In the genomic region with DNA sequence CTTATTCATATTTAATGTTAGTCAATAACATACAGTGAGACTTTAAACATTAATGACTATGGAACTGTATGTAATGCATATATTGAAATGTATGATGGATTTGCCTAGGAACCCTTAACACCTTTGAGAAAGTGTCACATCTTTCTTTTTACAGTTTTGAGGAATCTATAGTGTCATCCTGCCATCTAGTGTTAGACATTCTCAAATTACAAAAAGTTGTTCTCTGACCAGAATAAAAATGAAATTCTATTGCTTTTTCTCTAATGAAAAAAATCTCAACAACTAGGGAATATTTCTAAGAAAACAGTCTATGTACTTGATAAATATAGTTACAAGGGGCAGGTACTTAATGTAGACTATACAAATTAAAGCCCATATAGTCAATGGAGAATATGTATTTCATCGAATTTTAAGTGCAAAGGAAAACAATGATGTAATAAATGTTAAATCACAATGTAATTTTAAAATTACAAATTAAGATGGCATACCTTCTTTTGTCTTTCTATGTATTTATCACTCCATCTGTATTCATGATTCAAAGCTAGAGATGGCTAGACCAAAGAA, we compare ENCODE assay signal across 8 cellular contexts. TPM values are rescaled to one million over a fixed set of nuclear protein-coding genes. Genes with fewer than 3 reads are reported as not detected.
DNase-seq lines count a peak whose midpoint lies in the region; TF ChIP-seq lines count a peak whose summit lies in the region.

No MANE protein-coding gene starts in this region.

- no peaks in the 10 kb centered on the region for H3K36me3 ChIP-seq in esophagus muscularis mucosa
- H3K36me3 ChIP-seq in testis (ENCODE audit: low read depth, missing control alignments): no peaks in the 10 kb centered on the region

- no peak for TF ChIP-seq EP300 in esophagus muscularis mucosa (IDR thresholded peaks at IDR 0.05)

- H3K27me3 ChIP-seq in esophagus muscularis mucosa: no peaks in the 10 kb centered on the region
- no peaks in the 10 kb centered on the region for H3K27me3 ChIP-seq in testis

- peak; percentile 34 for DNase-seq in SIG-M5 treated with dmso at 0.1 percent for 504 hours (lab: John Stamatoyannopoulos, UW; ENCODE audit: unreplicated experiment)
- no peak for DNase-seq in SIG-M5 (lab: John Stamatoyannopoulos, UW)
- DNase-seq in NCI-H748 treated with DMSO at 0.1 percent for 48 hours (lab: John Stamatoyannopoulos, UW): peak; percentile 23
- DNase-seq in esophagus muscularis mucosa (ENCODE audit: extremely low spot score): no peak
- DNase-seq in testis: no peak
- no peak for DNase-seq in activated effector memory CD4-positive, alpha-beta T cell treated with Interleukin-2 at 50 U/mL for 16 hours
- DNase-seq in stimulated activated CD4-positive, alpha-beta T cell treated with anti-CD3 and anti-CD28 coated beads, Interleukin-4, amount 100 ng/mL, for 4 hours: no peak
- DNase-seq in stimulated activated CD4-positive, alpha-beta T cell treated with anti-CD3 and anti-CD28 coated beads, Interleukin-15, amount 100 ng/mL, for 24 hours: no peak

- 87% methylated on average over 1 of the region's 1 CpG for WGBS in esophagus muscularis mucosa
- 93% methylated on average over 1 of the region's 1 CpG for WGBS in testis, 2 donors

- intact Hi-C loops in esophagus muscularis mucosa (cut with DNase I): loop anchor here (5.0 kb wide), 1 partner anchor 591 kb away; no protein-coding TSS in a partner anchor
- intact Hi-C loops in testis (cut with DNase I; ENCODE audit: low total_unique reads): no loop called here

- H3K9me3 ChIP-seq in esophagus muscularis mucosa (no peaks in the 10 kb centered on the region), testis (no peaks in the 10 kb centered on the region)

- TF ChIP-seq POLR2A in esophagus muscularis mucosa (IDR thresholded peaks at IDR 0.05; ENCODE audit: low read depth): no peak
- TF ChIP-seq POLR2A in testis (IDR thresholded peaks at IDR 0.05): no peak

- peak in 2 of 3 experiments; percentile 26 to 29 for TF ChIP-seq CTCF in esophagus muscularis mucosa (IDR thresholded peaks at IDR 0.05)
- TF ChIP-seq CTCF in testis (IDR thresholded peaks at IDR 0.05): peak; percentile 13 to 29 (median 19)

- H3K27ac ChIP-seq in esophagus muscularis mucosa (replicated peaks in 1 of 4): no peak overlapping the region
- H3K27ac ChIP-seq in testis: no peak overlapping the region

- H3K4me1 ChIP-seq in esophagus muscularis mucosa: no peaks in the 10 kb centered on the region
- no peaks in the 10 kb centered on the region for H3K4me1 ChIP-seq in testis

- H3K4me3 ChIP-seq in esophagus muscularis mucosa (no peak overlapping the region), testis (no peak overlapping the region)

RNA-seq across cellular contexts. Expression of gene CALCRL, which starts 5.1 kb away (rescaled TPM):
- total RNA-seq in esophagus muscularis mucosa: 10 to 100 TPM; 12.5 to 45.7 (median 24.7) TPM
- total RNA-seq in testis: 1 to 10 TPM; 6.9 to 7.1 TPM
- polyA plus RNA-seq in testis (ENCODE audit: insufficient read depth, low read depth, low replicate concordance): 6.2 TPM

Comparison
In these comparisons a context has a peak if more than half of its experiments do, and no peak if none do; other contexts are left out.
1. DNase-seq: peak in SIG-M5 treated with dmso at 0.1 percent for 504 hours (single experiment) and NCI-H748 treated with DMSO at 0.1 percent for 48 hours (single experiment); none in SIG-M5 (single experiment), esophagus muscularis mucosa (single experiment), testis (single experiment), activated effector memory CD4-positive, alpha-beta T cell treated with Interleukin-2 at 50 U/mL for 16 hours (single experiment), stimulated activated CD4-positive, alpha-beta T cell treated with anti-CD3 and anti-CD28 coated beads, Interleukin-4, amount 100 ng/mL, for 4 hours (0 of 2) and stimulated activated CD4-positive, alpha-beta T cell treated with anti-CD3 and anti-CD28 coated beads, Interleukin-15, amount 100 ng/mL, for 24 hours (single experiment).